In the genomic region with DNA sequence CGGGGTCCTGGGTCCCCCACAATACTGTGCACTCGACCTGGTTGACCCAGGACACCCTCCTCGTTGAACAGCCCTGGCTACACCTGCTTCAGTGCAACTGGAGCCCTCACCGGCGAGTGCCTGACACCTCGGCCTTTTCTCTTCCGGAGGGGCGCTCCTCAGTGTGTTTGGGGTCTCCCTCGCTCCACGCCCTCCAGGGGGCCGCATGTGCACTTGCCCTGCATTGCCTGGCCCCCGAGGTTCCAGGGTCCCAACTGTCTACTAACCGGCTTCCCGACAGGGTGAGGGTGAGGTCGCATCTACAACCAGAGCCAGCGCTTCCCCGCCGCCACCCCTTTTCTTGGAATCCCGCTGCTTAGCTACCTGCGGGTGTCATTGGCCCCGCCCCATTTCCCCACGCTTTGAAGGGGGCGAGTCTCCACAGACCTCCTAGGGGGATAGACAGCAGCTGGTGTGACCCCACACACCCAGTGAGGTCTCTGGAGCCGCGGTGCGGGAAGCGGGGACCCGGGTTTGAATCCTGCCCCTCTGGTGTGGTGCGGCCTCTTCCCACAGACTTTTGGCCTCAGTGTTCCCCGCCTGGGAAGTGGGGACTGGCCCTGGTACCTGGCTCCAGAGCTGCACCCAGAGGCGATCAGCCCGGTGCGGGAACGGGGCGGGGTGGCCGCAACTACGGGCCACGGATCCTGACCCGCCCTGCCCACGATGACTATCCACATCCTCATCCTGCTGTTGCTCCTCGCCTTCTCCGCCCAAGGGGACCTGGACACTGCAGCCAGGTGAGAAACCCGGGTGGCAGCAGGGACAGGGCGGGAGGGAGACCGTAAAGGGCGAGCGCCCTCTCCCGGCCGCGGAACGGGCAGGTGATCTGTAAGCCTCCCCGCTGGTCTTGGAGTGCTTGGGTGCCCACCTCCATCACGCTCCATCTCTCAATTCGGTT, we compare ENCODE assay signal across 1 cellular context.
TF ChIP-seq lines count a peak whose summit lies in the region.

A gene with protein sequence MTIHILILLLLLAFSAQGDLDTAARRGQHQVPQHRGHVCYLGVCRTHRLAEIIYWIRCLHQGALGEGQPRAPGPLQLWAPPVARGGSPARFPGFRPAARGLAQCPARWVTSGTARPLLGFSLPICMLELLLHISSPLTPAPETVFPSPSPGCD (plus strand): TSS at position 462 of the 940 bp plus-strand sequence. CDS start 244 bp downstream, at position 706.

TF ChIP-seq in K562, 482 proteins besides CTCF, POLR2A, EP300 and RAD21 (continued from another document and continues in another):
- TF ChIP-seq RCOR1 (IDR thresholded peaks at IDR 0.05; ENCODE audit: borderline replicate concordance in 1 of 2, low read depth in 2 of 2, low read length in 2 of 2): no peak
- TF ChIP-seq, protein P1, sequence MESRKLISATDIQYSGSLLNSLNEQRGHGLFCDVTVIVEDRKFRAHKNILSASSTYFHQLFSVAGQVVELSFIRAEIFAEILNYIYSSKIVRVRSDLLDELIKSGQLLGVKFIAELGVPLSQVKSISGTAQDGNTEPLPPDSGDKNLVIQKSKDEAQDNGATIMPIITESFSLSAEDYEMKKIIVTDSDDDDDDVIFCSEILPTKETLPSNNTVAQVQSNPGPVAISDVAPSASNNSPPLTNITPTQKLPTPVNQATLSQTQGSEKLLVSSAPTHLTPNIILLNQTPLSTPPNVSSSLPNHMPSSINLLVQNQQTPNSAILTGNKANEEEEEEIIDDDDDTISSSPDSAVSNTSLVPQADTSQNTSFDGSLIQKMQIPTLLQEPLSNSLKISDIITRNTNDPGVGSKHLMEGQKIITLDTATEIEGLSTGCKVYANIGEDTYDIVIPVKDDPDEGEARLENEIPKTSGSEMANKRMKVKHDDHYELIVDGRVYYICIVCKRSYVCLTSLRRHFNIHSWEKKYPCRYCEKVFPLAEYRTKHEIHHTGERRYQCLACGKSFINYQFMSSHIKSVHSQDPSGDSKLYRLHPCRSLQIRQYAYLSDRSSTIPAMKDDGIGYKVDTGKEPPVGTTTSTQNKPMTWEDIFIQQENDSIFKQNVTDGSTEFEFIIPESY (CRISPR knock-in tag; IDR thresholded peaks at IDR 0.05): peak; percentile 96
- peak; percentile 34 for TF ChIP-seq FIP1L1 (IDR thresholded peaks at IDR 0.05; ENCODE audit: low read depth, low read length, poor library complexity, severe bottlenecking)
- no peak for TF ChIP-seq TARDBP (IDR thresholded peaks at IDR 0.05)
- TF ChIP-seq, protein P2, sequence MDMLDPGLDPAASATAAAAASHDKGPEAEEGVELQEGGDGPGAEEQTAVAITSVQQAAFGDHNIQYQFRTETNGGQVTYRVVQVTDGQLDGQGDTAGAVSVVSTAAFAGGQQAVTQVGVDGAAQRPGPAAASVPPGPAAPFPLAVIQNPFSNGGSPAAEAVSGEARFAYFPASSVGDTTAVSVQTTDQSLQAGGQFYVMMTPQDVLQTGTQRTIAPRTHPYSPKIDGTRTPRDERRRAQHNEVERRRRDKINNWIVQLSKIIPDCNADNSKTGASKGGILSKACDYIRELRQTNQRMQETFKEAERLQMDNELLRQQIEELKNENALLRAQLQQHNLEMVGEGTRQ (CRISPR knock-in tag; IDR thresholded peaks at IDR 0.05): no peak
- no peak for TF ChIP-seq HEY1 (CRISPR knock-in tag; IDR thresholded peaks at IDR 0.05; ENCODE audit: borderline replicate concordance)
- TF ChIP-seq RBM22 (IDR thresholded peaks at IDR 0.05; ENCODE audit: low read depth, low read length, poor library complexity, severe bottlenecking): peak; percentile 30
- peak; percentile 42; the same call in 1 of the 2 replicates for TF ChIP-seq POLR2AphosphoS5 (IDR thresholded peaks at IDR 0.05; ENCODE audit: control insufficient read depth, insufficient read depth, low read depth, low read length)
- TF ChIP-seq, protein P3, sequence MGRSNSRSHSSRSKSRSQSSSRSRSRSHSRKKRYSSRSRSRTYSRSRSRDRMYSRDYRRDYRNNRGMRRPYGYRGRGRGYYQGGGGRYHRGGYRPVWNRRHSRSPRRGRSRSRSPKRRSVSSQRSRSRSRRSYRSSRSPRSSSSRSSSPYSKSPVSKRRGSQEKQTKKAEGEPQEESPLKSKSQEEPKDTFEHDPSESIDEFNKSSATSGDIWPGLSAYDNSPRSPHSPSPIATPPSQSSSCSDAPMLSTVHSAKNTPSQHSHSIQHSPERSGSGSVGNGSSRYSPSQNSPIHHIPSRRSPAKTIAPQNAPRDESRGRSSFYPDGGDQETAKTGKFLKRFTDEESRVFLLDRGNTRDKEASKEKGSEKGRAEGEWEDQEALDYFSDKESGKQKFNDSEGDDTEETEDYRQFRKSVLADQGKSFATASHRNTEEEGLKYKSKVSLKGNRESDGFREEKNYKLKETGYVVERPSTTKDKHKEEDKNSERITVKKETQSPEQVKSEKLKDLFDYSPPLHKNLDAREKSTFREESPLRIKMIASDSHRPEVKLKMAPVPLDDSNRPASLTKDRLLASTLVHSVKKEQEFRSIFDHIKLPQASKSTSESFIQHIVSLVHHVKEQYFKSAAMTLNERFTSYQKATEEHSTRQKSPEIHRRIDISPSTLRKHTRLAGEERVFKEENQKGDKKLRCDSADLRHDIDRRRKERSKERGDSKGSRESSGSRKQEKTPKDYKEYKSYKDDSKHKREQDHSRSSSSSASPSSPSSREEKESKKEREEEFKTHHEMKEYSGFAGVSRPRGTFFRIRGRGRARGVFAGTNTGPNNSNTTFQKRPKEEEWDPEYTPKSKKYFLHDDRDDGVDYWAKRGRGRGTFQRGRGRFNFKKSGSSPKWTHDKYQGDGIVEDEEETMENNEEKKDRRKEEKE (IDR thresholded peaks at IDR 0.05; ENCODE audit: borderline replicate concordance in 1 of 2, control insufficient read depth in 1 of 2, low read depth in 2 of 2, low read length in 1 of 2): no peak
- TF ChIP-seq, protein P4, sequence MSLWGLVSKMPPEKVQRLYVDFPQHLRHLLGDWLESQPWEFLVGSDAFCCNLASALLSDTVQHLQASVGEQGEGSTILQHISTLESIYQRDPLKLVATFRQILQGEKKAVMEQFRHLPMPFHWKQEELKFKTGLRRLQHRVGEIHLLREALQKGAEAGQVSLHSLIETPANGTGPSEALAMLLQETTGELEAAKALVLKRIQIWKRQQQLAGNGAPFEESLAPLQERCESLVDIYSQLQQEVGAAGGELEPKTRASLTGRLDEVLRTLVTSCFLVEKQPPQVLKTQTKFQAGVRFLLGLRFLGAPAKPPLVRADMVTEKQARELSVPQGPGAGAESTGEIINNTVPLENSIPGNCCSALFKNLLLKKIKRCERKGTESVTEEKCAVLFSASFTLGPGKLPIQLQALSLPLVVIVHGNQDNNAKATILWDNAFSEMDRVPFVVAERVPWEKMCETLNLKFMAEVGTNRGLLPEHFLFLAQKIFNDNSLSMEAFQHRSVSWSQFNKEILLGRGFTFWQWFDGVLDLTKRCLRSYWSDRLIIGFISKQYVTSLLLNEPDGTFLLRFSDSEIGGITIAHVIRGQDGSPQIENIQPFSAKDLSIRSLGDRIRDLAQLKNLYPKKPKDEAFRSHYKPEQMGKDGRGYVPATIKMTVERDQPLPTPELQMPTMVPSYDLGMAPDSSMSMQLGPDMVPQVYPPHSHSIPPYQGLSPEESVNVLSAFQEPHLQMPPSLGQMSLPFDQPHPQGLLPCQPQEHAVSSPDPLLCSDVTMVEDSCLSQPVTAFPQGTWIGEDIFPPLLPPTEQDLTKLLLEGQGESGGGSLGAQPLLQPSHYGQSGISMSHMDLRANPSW (CRISPR knock-in tag; IDR thresholded peaks at IDR 0.05): no peak
- TF ChIP-seq POLR2G (IDR thresholded peaks at IDR 0.05; ENCODE audit: low read depth, low read length): peak; percentile 66
- TF ChIP-seq NFATC3 (IDR thresholded peaks at IDR 0.05): no peak
- no peak for TF ChIP-seq KLF16 (IDR thresholded peaks at IDR 0.05)
- no peak for TF ChIP-seq ATF7 (IDR thresholded peaks at IDR 0.05)
- TF ChIP-seq, protein P5, sequence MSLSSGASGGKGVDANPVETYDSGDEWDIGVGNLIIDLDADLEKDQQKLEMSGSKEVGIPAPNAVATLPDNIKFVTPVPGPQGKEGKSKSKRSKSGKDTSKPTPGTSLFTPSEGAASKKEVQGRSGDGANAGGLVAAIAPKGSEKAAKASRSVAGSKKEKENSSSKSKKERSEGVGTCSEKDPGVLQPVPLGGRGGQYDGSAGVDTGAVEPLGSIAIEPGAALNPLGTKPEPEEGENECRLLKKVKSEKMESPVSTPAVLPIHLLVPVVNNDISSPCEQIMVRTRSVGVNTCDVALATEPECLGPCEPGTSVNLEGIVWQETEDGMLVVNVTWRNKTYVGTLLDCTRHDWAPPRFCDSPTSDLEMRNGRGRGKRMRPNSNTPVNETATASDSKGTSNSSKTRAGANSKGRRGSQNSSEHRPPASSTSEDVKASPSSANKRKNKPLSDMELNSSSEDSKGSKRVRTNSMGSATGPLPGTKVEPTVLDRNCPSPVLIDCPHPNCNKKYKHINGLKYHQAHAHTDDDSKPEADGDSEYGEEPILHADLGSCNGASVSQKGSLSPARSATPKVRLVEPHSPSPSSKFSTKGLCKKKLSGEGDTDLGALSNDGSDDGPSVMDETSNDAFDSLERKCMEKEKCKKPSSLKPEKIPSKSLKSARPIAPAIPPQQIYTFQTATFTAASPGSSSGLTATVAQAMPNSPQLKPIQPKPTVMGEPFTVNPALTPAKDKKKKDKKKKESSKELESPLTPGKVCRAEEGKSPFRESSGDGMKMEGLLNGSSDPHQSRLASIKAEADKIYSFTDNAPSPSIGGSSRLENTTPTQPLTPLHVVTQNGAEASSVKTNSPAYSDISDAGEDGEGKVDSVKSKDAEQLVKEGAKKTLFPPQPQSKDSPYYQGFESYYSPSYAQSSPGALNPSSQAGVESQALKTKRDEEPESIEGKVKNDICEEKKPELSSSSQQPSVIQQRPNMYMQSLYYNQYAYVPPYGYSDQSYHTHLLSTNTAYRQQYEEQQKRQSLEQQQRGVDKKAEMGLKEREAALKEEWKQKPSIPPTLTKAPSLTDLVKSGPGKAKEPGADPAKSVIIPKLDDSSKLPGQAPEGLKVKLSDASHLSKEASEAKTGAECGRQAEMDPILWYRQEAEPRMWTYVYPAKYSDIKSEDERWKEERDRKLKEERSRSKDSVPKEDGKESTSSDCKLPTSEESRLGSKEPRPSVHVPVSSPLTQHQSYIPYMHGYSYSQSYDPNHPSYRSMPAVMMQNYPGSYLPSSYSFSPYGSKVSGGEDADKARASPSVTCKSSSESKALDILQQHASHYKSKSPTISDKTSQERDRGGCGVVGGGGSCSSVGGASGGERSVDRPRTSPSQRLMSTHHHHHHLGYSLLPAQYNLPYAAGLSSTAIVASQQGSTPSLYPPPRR (CRISPR knock-in tag; IDR thresholded peaks at IDR 0.05; ENCODE audit: borderline replicate concordance): no peak
- TF ChIP-seq POLR3G (IDR thresholded peaks at IDR 0.05; ENCODE audit: extremely low read depth, insufficient read length, insufficient replicate concordance): no peak
- 0 out of 2 replicates have a peak, but pooled peaks have one; percentile 20 for TF ChIP-seq KLF10 (CRISPR knock-in tag; IDR thresholded peaks at IDR 0.05)
- TF ChIP-seq ZNF57 (CRISPR knock-in tag; IDR thresholded peaks at IDR 0.05): no peak
- TF ChIP-seq EZH2 (IDR thresholded peaks at IDR 0.05; ENCODE audit: borderline replicate concordance, low read depth, low read length): no peak
- TF ChIP-seq RBFOX2 (IDR thresholded peaks at IDR 0.05; ENCODE audit: low read depth, low read length): peak; percentile 52; the same call in 1 of the 2 replicates
- no peak for TF ChIP-seq COPS2 (conservative IDR thresholded peaks at IDR 0.05)
- TF ChIP-seq SOX6 (IDR thresholded peaks at IDR 0.05): no peak
- TF ChIP-seq ZBTB7A (IDR thresholded peaks at IDR 0.05; ENCODE audit: borderline replicate concordance, control insufficient read depth, low read depth, low read length): no peak
- TF ChIP-seq, protein P6, sequence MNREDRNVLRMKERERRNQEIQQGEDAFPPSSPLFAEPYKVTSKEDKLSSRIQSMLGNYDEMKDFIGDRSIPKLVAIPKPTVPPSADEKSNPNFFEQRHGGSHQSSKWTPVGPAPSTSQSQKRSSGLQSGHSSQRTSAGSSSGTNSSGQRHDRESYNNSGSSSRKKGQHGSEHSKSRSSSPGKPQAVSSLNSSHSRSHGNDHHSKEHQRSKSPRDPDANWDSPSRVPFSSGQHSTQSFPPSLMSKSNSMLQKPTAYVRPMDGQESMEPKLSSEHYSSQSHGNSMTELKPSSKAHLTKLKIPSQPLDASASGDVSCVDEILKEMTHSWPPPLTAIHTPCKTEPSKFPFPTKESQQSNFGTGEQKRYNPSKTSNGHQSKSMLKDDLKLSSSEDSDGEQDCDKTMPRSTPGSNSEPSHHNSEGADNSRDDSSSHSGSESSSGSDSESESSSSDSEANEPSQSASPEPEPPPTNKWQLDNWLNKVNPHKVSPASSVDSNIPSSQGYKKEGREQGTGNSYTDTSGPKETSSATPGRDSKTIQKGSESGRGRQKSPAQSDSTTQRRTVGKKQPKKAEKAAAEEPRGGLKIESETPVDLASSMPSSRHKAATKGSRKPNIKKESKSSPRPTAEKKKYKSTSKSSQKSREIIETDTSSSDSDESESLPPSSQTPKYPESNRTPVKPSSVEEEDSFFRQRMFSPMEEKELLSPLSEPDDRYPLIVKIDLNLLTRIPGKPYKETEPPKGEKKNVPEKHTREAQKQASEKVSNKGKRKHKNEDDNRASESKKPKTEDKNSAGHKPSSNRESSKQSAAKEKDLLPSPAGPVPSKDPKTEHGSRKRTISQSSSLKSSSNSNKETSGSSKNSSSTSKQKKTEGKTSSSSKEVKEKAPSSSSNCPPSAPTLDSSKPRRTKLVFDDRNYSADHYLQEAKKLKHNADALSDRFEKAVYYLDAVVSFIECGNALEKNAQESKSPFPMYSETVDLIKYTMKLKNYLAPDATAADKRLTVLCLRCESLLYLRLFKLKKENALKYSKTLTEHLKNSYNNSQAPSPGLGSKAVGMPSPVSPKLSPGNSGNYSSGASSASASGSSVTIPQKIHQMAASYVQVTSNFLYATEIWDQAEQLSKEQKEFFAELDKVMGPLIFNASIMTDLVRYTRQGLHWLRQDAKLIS (CRISPR knock-in tag; IDR thresholded peaks at IDR 0.05): no peak
- no peak for TF ChIP-seq ZNF830 (CRISPR knock-in tag; IDR thresholded peaks at IDR 0.05)
- TF ChIP-seq, protein P7, sequence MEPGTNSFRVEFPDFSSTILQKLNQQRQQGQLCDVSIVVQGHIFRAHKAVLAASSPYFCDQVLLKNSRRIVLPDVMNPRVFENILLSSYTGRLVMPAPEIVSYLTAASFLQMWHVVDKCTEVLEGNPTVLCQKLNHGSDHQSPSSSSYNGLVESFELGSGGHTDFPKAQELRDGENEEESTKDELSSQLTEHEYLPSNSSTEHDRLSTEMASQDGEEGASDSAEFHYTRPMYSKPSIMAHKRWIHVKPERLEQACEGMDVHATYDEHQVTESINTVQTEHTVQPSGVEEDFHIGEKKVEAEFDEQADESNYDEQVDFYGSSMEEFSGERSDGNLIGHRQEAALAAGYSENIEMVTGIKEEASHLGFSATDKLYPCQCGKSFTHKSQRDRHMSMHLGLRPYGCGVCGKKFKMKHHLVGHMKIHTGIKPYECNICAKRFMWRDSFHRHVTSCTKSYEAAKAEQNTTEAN (CRISPR knock-in tag; IDR thresholded peaks at IDR 0.05): no peak
- no peak for TF ChIP-seq CBFA2T2 (conservative IDR thresholded peaks at IDR 0.05)
- TF ChIP-seq SPI1 (IDR thresholded peaks at IDR 0.05; ENCODE audit: borderline replicate concordance, low read depth, low read length): no peak
- no peak for TF ChIP-seq ILK (tag; IDR thresholded peaks at IDR 0.05; ENCODE audit: borderline replicate concordance, low read depth)
- peak; percentile 25 for TF ChIP-seq POLR2B (IDR thresholded peaks at IDR 0.05; ENCODE audit: low read depth, partially characterized antibody)
- TF ChIP-seq PRPF4 (IDR thresholded peaks at IDR 0.05; ENCODE audit: insufficient read depth, low read depth, low read length, poor library complexity, severe bottlenecking): no peak
- TF ChIP-seq ZNF76 (CRISPR knock-in tag; IDR thresholded peaks at IDR 0.05; ENCODE audit: borderline replicate concordance): no peak
